Comparison of ENCODE assay signal across 8 cellular contexts in genomic region chr9:3478549-3478953, GRCh38. TPM values are rescaled to one million over a fixed set of nuclear protein-coding genes. Genes with fewer than 3 reads are reported as not detected.
DNase-seq lines count a peak whose midpoint lies in the region; ATAC-seq and TF ChIP-seq lines count a peak whose summit lies in the region.

No MANE protein-coding gene starts in this region.

- WGBS in smooth muscle cell (ENCODE audit: low lambda C conversion rate), result 82% methylated on average over 1 of the region's 1 CpG
- 88% methylated on average over 1 of the region's 1 CpG for WGBS in hepatocyte (ENCODE audit: low lambda C conversion rate, missing lambda C conversion rate)

- H3K36me3 ChIP-seq in smooth muscle cell (ENCODE audit: low read depth) (peaks cover 7% of the 10 kb centered on the region), hepatocyte (replicated peaks; ENCODE audit: insufficient read depth, low read depth) (peaks cover 3% of the 10 kb centered on the region)

- H2AFZ ChIP-seq in smooth muscle cell (ENCODE audit: low read depth) (no peak overlapping the region), hepatocyte (no peak overlapping the region)

- H3K27me3 ChIP-seq in smooth muscle cell (ENCODE audit: low read depth) (no peaks in the 10 kb centered on the region), hepatocyte (no peaks in the 10 kb centered on the region)

- no peaks in the 10 kb centered on the region for H3K9me3 ChIP-seq in smooth muscle cell (replicated peaks; ENCODE audit: low read depth)
- H3K9me3 ChIP-seq in hepatocyte (ENCODE audit: low read depth), result no peaks in the 10 kb centered on the region

- CTCF ChIA-PET in activated CD4-positive, alpha-beta memory T cell treated with anti-CD3 and anti-CD28 coated beads, Interleukin-2, amount 10 ng/mL, durations not matched to agents 7 days and 5 days (lab: Charles Lee), result interaction anchor here (1.0 to 3.7 kb wide), 3 partner anchors 11 to 48 kb away, joined by 4 to 16 read pairs (median 6); partner anchors contain the start of gene RFX3

- no peaks in the 10 kb centered on the region for H3K27me3 Mint-ChIP-seq in activated CD4-positive, alpha-beta memory T cell treated with anti-CD3 and anti-CD28 coated beads, Interleukin-2, amount 10 ng/mL, durations not matched to agents 7 days and 5 days
- no peaks in the 10 kb centered on the region for H3K27me3 Mint-ChIP-seq in naive thymus-derived CD8-positive, alpha-beta T cell
- no peaks in the 10 kb centered on the region for H3K27me3 Mint-ChIP-seq in type B pancreatic cell

- no peaks in the 10 kb centered on the region for H3F3A ChIP-seq in smooth muscle cell (ENCODE audit: low read depth)

- peaks cover 6% of the 10 kb centered on the region for H3K79me2 ChIP-seq in smooth muscle cell (ENCODE audit: low read depth)
- no peaks in the 10 kb centered on the region for H3K79me2 ChIP-seq in hepatocyte

- H3K9ac ChIP-seq in smooth muscle cell (ENCODE audit: low read depth), result no peak overlapping the region

- peak overlapping the region; percentile 86 for H3K4me3 Mint-ChIP-seq in activated CD4-positive, alpha-beta memory T cell treated with anti-CD3 and anti-CD28 coated beads, Interleukin-2, amount 10 ng/mL, durations not matched to agents 7 days and 5 days
- peak overlapping the region in 7 of 10 donors; percentile 25 to 91 (median 62) for H3K4me3 Mint-ChIP-seq in naive thymus-derived CD8-positive, alpha-beta T cell
- no peak overlapping the region for H3K4me3 Mint-ChIP-seq in type B pancreatic cell

- no peaks in the 10 kb centered on the region for H4K20me1 ChIP-seq in smooth muscle cell (ENCODE audit: low read depth)
- no peaks in the 10 kb centered on the region for H4K20me1 ChIP-seq in hepatocyte (ENCODE audit: insufficient read depth, poor library complexity, severe bottlenecking)

- no peaks in the 10 kb centered on the region for H3K9me2 ChIP-seq in hepatocyte (replicated peaks; ENCODE audit: insufficient read depth)

- H3K27ac Mint-ChIP-seq in activated CD4-positive, alpha-beta memory T cell treated with anti-CD3 and anti-CD28 coated beads, Interleukin-2, amount 10 ng/mL, durations not matched to agents 7 days and 5 days, result peak overlapping the region; percentile 90
- H3K27ac Mint-ChIP-seq in naive thymus-derived CD8-positive, alpha-beta T cell, result peak overlapping the region in 9 of 10 donors; percentile 39 to 94 (median 77)
- H3K27ac Mint-ChIP-seq in type B pancreatic cell, result no peak overlapping the region

- H3K27ac ChIP-seq in smooth muscle cell (ENCODE audit: low read depth) (no peak overlapping the region), hepatocyte (no peak overlapping the region)

- TF ChIP-seq CTCF in smooth muscle cell (IDR thresholded peaks at IDR 0.05; ENCODE audit: borderline replicate concordance, insufficient read depth, poor library complexity, severe bottlenecking) (no peak), type B pancreatic cell (conservative IDR thresholded peaks at IDR 0.05) (no peak), hepatocyte (IDR thresholded peaks at IDR 0.05; ENCODE audit: poor library complexity) (no peak)

- ATAC-seq in GM19035 (IDR thresholded peaks at IDR 0.05; ENCODE audit: unreplicated experiment) (peak; percentile 41), HG02981 (IDR thresholded peaks at IDR 0.05; ENCODE audit: unreplicated experiment) (peak; percentile 24)
- ATAC-seq in naive thymus-derived CD8-positive, alpha-beta T cell, result peak; percentile 49 to 55

- H3K4me1 ChIP-seq in smooth muscle cell (ENCODE audit: low read depth) (peaks cover 28% of the 10 kb centered on the region), hepatocyte (ENCODE audit: insufficient read depth) (no peaks in the 10 kb centered on the region)

- peaks cover 16% of the 10 kb centered on the region for H3K36me3 Mint-ChIP-seq in activated CD4-positive, alpha-beta memory T cell treated with anti-CD3 and anti-CD28 coated beads, Interleukin-2, amount 10 ng/mL, durations not matched to agents 7 days and 5 days (ENCODE audit: low read depth)
- H3K36me3 Mint-ChIP-seq in naive thymus-derived CD8-positive, alpha-beta T cell, result peaks cover 21 to 34% (median 25%) of the 10 kb centered on the region in 3 donors
- H3K36me3 Mint-ChIP-seq in type B pancreatic cell, result peaks cover 33% of the 10 kb centered on the region

- H3K4me1 Mint-ChIP-seq in activated CD4-positive, alpha-beta memory T cell treated with anti-CD3 and anti-CD28 coated beads, Interleukin-2, amount 10 ng/mL, durations not matched to agents 7 days and 5 days, result peaks cover 69% of the 10 kb centered on the region
- peaks cover 15 to 72% (median 43%) of the 10 kb centered on the region in 4 donors for H3K4me1 Mint-ChIP-seq in naive thymus-derived CD8-positive, alpha-beta T cell
- peaks cover under 1% of the 10 kb centered on the region for H3K4me1 Mint-ChIP-seq in type B pancreatic cell (ENCODE audit: unreplicated experiment)

- no peak for DNase-seq in activated CD4-positive, alpha-beta memory T cell treated with anti-CD3 and anti-CD28 coated beads, Interleukin-2, amount 10 ng/mL, durations not matched to agents 7 days and 5 days
- DNase-seq in naive thymus-derived CD8-positive, alpha-beta T cell, result no peak
- DNase-seq in smooth muscle cell (lab: John Stamatoyannopoulos, UW; ENCODE audit: unreplicated experiment) (no peak), ecto neural progenitor cell (ENCODE audit: low spot score) (no peak), type B pancreatic cell (ENCODE audit: extremely low spot score, unreplicated experiment) (no peak), hepatocyte (ENCODE audit: low spot score) (no peak)

- no peak overlapping the region for H3K4me3 ChIP-seq in smooth muscle cell
- no peak overlapping the region for H3K4me3 ChIP-seq in hepatocyte

- no peaks in the 10 kb centered on the region for H3K9me3 Mint-ChIP-seq in activated CD4-positive, alpha-beta memory T cell treated with anti-CD3 and anti-CD28 coated beads, Interleukin-2, amount 10 ng/mL, durations not matched to agents 7 days and 5 days
- H3K9me3 Mint-ChIP-seq in naive thymus-derived CD8-positive, alpha-beta T cell, result peaks cover 0 to 24% (median 8%) of the 10 kb centered on the region in 9 donors
- H3K9me3 Mint-ChIP-seq in type B pancreatic cell, result peaks cover 5% of the 10 kb centered on the region

- H3K4me2 ChIP-seq in smooth muscle cell, result no peak overlapping the region
- no peak overlapping the region for H3K4me2 ChIP-seq in hepatocyte

- POLR2A ChIA-PET in activated CD4-positive, alpha-beta memory T cell treated with anti-CD3 and anti-CD28 coated beads, Interleukin-2, amount 10 ng/mL, durations not matched to agents 7 days and 5 days (lab: Charles Lee), result interaction anchor here (0.6 to 7.4 kb wide), 6 partner anchors 11 to 1201 kb away, joined by 3 to 216 read pairs (median 3); partner anchors contain the start of genes CDC37L1, PUM3 and RFX3
- POLR2A ChIA-PET in naive thymus-derived CD8-positive, alpha-beta T cell (lab: Charles Lee), result interaction anchor here (3.2 kb wide), 1 partner anchor 48 kb away, joined by 16 read pairs; the partner anchor contains the start of gene RFX3

RNA-seq across cellular contexts. Expression of gene RFX3, which starts 47.2 kb away (rescaled TPM):
- 10 to 100 TPM; 13.3 to 13.8 TPM for total RNA-seq in activated CD4-positive, alpha-beta memory T cell treated with anti-CD3 and anti-CD28 coated beads, Interleukin-2, amount 10 ng/mL, durations not matched to agents 7 days and 5 days
- total RNA-seq in naive thymus-derived CD8-positive, alpha-beta T cell, result 10 to 100 TPM; 22.3 to 25.0 TPM
- 1 to 10 TPM; 4.1 to 4.5 (median 4.2) TPM for polyA plus RNA-seq in naive thymus-derived CD8-positive, alpha-beta T cell
- total RNA-seq in smooth muscle cell (8.7 and 14.1 TPM in 2 replicates), type B pancreatic cell (ENCODE audit: low replicate concordance) (22.4 and 42.5 TPM in 2 replicates), hepatocyte (6.5 and 7.9 TPM in 2 replicates)
- polyA plus RNA-seq in smooth muscle cell (4.4 and 5.0 TPM in 2 replicates), hepatocyte (4.4 and 5.8 TPM in 2 replicates)
